ENCODE assay signal across 23 cellular contexts in genomic region chr20:12113075-12113467, GRCh38.
A peak's percentile ranks its signal among the peaks of the same experiment; 100 is the strongest.
DNase-seq lines count a peak whose midpoint lies in the region; ATAC-seq and TF ChIP-seq lines count a peak whose summit lies in the region.
"Had no signal": no experiment of that assay in that cellular context is flagged by ENCODE, and none has a peak within 500 bp of the region (broad histone marks: within the 10 kb centered on the region; RNA-seq: fewer than 3 reads in every experiment).

No MANE protein-coding gene starts in this region.

- no peaks in the 10 kb centered on the region for H3K27me3 ChIP-seq in BLaER1
- no peaks in the 10 kb centered on the region for H3K27me3 ChIP-seq in KMS-11 (ENCODE audit: insufficient read depth, low read depth)
- H3K27me3 ChIP-seq: BLaER1 treated with 17β-estradiol and CSF1 and Interleukin-3, amounts not matched to agents 10 nM and 100 nM; SJCRH30 had no signal

- no peaks in the 10 kb centered on the region for H3K36me3 ChIP-seq in BLaER1
- no peaks in the 10 kb centered on the region for H3K36me3 ChIP-seq in KMS-11 (ENCODE audit: insufficient read depth)
- H3K36me3 ChIP-seq: BLaER1 treated with 17β-estradiol and CSF1 and Interleukin-3, amounts not matched to agents 10 nM and 100 nM; SJCRH30 had no signal

- TF ChIP-seq CTCF in KMS-11 (conservative IDR thresholded peaks at IDR 0.05; ENCODE audit: low read depth, low read length) (no peak), astrocyte of the cerebellum (IDR thresholded peaks at IDR 0.05; ENCODE audit: low read depth, low read length, missing control alignments) (no peak)

- in situ Hi-C loops in astrocyte of the cerebellum (cut with HindIII; ENCODE audit: low sequenced_read_pairs), result no loop called here

- H3K4me1 ChIP-seq in BLaER1 (peaks cover 17% of the 10 kb centered on the region), KMS-11 (ENCODE audit: low read depth, poor library complexity, severe bottlenecking) (peaks cover 72% of the 10 kb centered on the region)

- H4K20me1 ChIP-seq in BLaER1, result no peaks in the 10 kb centered on the region
- no peaks in the 10 kb centered on the region for H4K20me1 ChIP-seq in KMS-11 (ENCODE audit: insufficient read depth)
- H4K20me1 ChIP-seq: BLaER1 treated with 17β-estradiol and CSF1 and Interleukin-3, amounts not matched to agents 10 nM and 100 nM had no signal

- no peak overlapping the region for H3K4me3 ChIP-seq in BLaER1
- H3K4me3 ChIP-seq in KMS-11 (IDR thresholded peaks at IDR 0.05; ENCODE audit: insufficient read depth, low read depth, low read length), result no peak overlapping the region
- no peak overlapping the region for H3K4me3 ChIP-seq in astrocyte of the cerebellum (ENCODE audit: low read depth, low read length)
- H3K4me3 ChIP-seq: BLaER1 treated with 17β-estradiol and CSF1 and Interleukin-3, amounts not matched to agents 10 nM and 100 nM; SJCRH30 had no signal

- DNase-seq in astrocyte of the cerebellum (ENCODE audit: low read depth), result peak; percentile 3
- DNase-seq in left ventricle myocardium superior, result no peak
- no peak for DNase-seq in NCI-H2107 (lab: John Stamatoyannopoulos, UW)
- no peak for DNase-seq in GM19238 (ENCODE audit: insufficient read length, low spot score)
- DNase-seq in ecto neural progenitor cell (ENCODE audit: low spot score), result no peak
- no peak for DNase-seq in effector CD4-positive, alpha-beta T cell
- DNase-seq: CD4-positive, alpha-beta T cell; COR-L47; DMS 273 treated with DMSO at 0.1 percent for 48 hours; DMS79; GF-D8; KBM-7; NCI-H1092; NCI-H1417 treated with DMSO at 0.1 percent for 48 hours; NCI-H1694 treated with DMSO at 0.1 percent for 48 hours; NCI-H2171; NCI-H226; NCI-H510A had no signal

- no peaks in the 10 kb centered on the region for H3K79me2 ChIP-seq in KMS-11 (ENCODE audit: insufficient read depth, low read depth)

- no peak overlapping the region for H3K27ac ChIP-seq in BLaER1
- peak overlapping the region; percentile 42; the same call in 1 of the 2 replicates for H3K27ac ChIP-seq in KMS-11
- H3K27ac ChIP-seq: BLaER1 treated with 17β-estradiol and CSF1 and Interleukin-3, amounts not matched to agents 10 nM and 100 nM; SJCRH30 had no signal

- H3K9ac ChIP-seq in BLaER1 (no peak overlapping the region), KMS-11 (no peak overlapping the region)
- H3K9ac ChIP-seq: BLaER1 treated with 17β-estradiol and CSF1 and Interleukin-3, amounts not matched to agents 10 nM and 100 nM had no signal

- ATAC-seq in left ventricle myocardium superior, result peak; percentile 50
- ATAC-seq: SK-N-SH treated with all-trans-retinoic acid at 6 μM for 48 hours had no signal

- 0 out of 2 replicates have a peak, but pooled peaks cover 6% of the 10 kb centered on the region for H3K9me3 ChIP-seq in BLaER1
- H3K9me3 ChIP-seq: SJCRH30 had no signal

- H2AFZ ChIP-seq in KMS-11 (ENCODE audit: low read depth), result peak overlapping the region; percentile 69; the same call in 1 of the 2 replicates

- H3K4me2 ChIP-seq in BLaER1, result 0 out of 2 replicates have a peak overlapping the region, but pooled peaks have one; percentile 23
- H3K4me2 ChIP-seq in KMS-11, result peak overlapping the region; percentile 62

- intact Hi-C loops in left ventricle myocardium superior (cut with micrococcal nuclease), result no loop called here
